In the genomic region with DNA sequence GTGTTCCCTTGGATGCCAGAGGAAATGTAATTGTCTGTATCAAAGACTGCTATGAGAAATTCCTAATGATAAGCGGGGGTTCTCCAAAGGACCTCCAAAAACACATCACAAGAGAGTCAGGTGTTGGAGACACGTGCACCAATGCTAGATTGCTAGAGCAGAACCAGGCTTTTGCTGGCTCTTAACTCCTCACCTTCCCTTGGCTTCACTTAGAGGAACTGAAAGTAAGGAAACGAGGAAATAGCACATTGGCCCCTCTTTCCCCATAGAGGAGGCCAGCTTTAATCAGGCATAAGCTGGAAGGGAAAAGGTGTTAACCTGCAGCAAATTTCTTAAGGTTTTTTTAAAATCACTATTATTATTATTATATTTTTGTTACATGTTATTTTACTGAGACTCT, we compare ENCODE assay signal across 17 cellular contexts. TPM values are rescaled to one million over a fixed set of nuclear protein-coding genes. Genes with fewer than 3 reads are reported as not detected.
DNase-seq lines count a peak whose midpoint lies in the region; ATAC-seq lines count a peak whose summit lies in the region.
"Had no signal": no experiment of that assay in that cellular context is flagged by ENCODE, and none has a peak within 500 bp of the region (broad histone marks: within the 10 kb centered on the region; RNA-seq: fewer than 3 reads in every experiment).

No MANE protein-coding gene starts in this region.

- H3K9me2 ChIP-seq in Karpas-422 (replicated peaks; ENCODE audit: insufficient read depth, low read length): no peaks in the 10 kb centered on the region; the same call in 1 of the 2 replicates

- H3K9me3 ChIP-seq in Karpas-422 (ENCODE audit: low read length): no peaks in the 10 kb centered on the region

- peaks cover 0 to 4% (median 0%) of the 10 kb centered on the region in 7 donors for H3K9me3 Mint-ChIP-seq in naive B cell
- H3K9me3 Mint-ChIP-seq: CD4-positive, CD25-positive, alpha-beta regulatory T cell; GM23338 had no signal

- H3K27ac Mint-ChIP-seq in naive B cell: no peak overlapping the region
- H3K27ac Mint-ChIP-seq: CD4-positive, CD25-positive, alpha-beta regulatory T cell; GM23338 had no signal

- no peak overlapping the region for H2AFZ ChIP-seq in Karpas-422 (ENCODE audit: low read length)
- H2AFZ ChIP-seq: GM23338 had no signal

- H3K4me1 Mint-ChIP-seq in naive B cell: peaks cover 0 to 4% (median 0%) of the 10 kb centered on the region in 3 donors

- H3K4me3 ChIP-seq in Karpas-422 (ENCODE audit: low read length): no peak overlapping the region
- H3K4me3 ChIP-seq: GM23338, K562, SK-N-MC had no signal

- no peaks in the 10 kb centered on the region for H4K20me1 ChIP-seq in Karpas-422 (ENCODE audit: insufficient read depth, low read depth, low read length)

- H3K27me3 ChIP-seq in Karpas-422 (ENCODE audit: low read length): no peaks in the 10 kb centered on the region

- peak; percentile 63 for DNase-seq in Karpas-422
- peak; percentile 76 to 81 for DNase-seq in NOMO-1 (lab: John Stamatoyannopoulos, UW; ENCODE audit: unreplicated experiment in 2 of 2)
- DNase-seq in SKM-1 (lab: John Stamatoyannopoulos, UW; ENCODE audit: unreplicated experiment): peak; percentile 10
- peak; percentile 2 for DNase-seq in naive B cell
- no peak for DNase-seq in activated T-cell treated with anti-CD3 and anti-CD28 coated beads, Interleukin-2, amount 50 U/mL, for 48 hours
- DNase-seq in GF-D8 (lab: John Stamatoyannopoulos, UW): no peak
- DNase-seq in HuH-7.5 (ENCODE audit: low spot score): no peak
- DNase-seq: CD4-positive, CD25-positive, alpha-beta regulatory T cell; DMS53; NCI-H1105 treated with DMSO at 0.1 percent for 48 hours; NCI-H187 treated with DMSO at 0.1 percent for 48 hours; NCI-H69 had no signal

- no peaks in the 10 kb centered on the region for H3K36me3 ChIP-seq in Karpas-422 (ENCODE audit: insufficient read depth, low read length)

- H3K4me1 ChIP-seq in Karpas-422 (ENCODE audit: low read length): peaks cover 6% of the 10 kb centered on the region

- H3K36me3 Mint-ChIP-seq in naive B cell: no peaks in the 10 kb centered on the region
- H3K36me3 Mint-ChIP-seq: CD4-positive, CD25-positive, alpha-beta regulatory T cell had no signal

- peak; percentile 33 to 67 for ATAC-seq in naive B cell (ENCODE audit: low read depth in 2 of 2)
- ATAC-seq: GM23338, K562 had no signal

- no peaks in the 10 kb centered on the region for H3K79me2 ChIP-seq in Karpas-422 (ENCODE audit: low read length)

- H3K27ac ChIP-seq in Karpas-422 (ENCODE audit: low read length): no peak overlapping the region
- H3K27ac ChIP-seq: SK-N-MC had no signal

- peaks cover 0 to 29% (median 0%) of the 10 kb centered on the region in 3 donors for H3K27me3 Mint-ChIP-seq in naive B cell

- H3K4me2 ChIP-seq in Karpas-422 (ENCODE audit: low read depth, low read length, poor library complexity, severe bottlenecking): no peak overlapping the region
- H3K4me2 ChIP-seq: GM23338 had no signal

- H3K4me3 Mint-ChIP-seq in naive B cell: no peak overlapping the region
- H3K4me3 Mint-ChIP-seq: CD4-positive, CD25-positive, alpha-beta regulatory T cell; GM23338 had no signal

- H3K9ac ChIP-seq in Karpas-422 (ENCODE audit: low read length): no peak overlapping the region

RNA-seq across cellular contexts. Expression of gene OTC, which starts 13.5 kb away (rescaled TPM):
- not detected in 2 replicates for total RNA-seq in Karpas-422 (2014; rRNA removed; shearing (Covaris generic); ENCODE audit: low replicate concordance)
- not detected for polyA plus RNA-seq in naive B cell (ENCODE audit: low read depth in 6 of 6)
- total RNA-seq: A673; CD4-positive, CD25-positive, alpha-beta regulatory T cell; GM23338; K562; T-helper 1 cell treated with Interleukin-12 subunit alpha and Interleukin-12 subunit beta and Interleukin-4 antibody, amounts not matched to agents 30 ng/mL and 1 ng/mL, for 36 hours had no signal
- polyA plus RNA-seq: CD4-positive, CD25-positive, alpha-beta regulatory T cell; GM23338; K562 had no signal

RNA-seq across cellular contexts. Expression of gene RPGR, which starts 38.6 kb away (rescaled TPM):
- 11.4 and 23.9 TPM in 2 replicates for total RNA-seq in Karpas-422 (2014; rRNA removed; shearing (Covaris generic); ENCODE audit: low replicate concordance)
- polyA plus RNA-seq in naive B cell (ENCODE audit: low read depth in 6 of 6): 1 to 10 TPM in 5 of 6 donors, under 1 TPM in 1; 0.05 to 8.5 (median 6.8) TPM

Comparison
In these comparisons a context has a peak if more than half of its experiments do, and no peak if none do; other contexts are left out.
1. DNase-seq: peak in Karpas-422 (single experiment), NOMO-1 (2 of 2), SKM-1 (single experiment) and naive B cell (single experiment); none in activated T-cell treated with anti-CD3 and anti-CD28 coated beads, Interleukin-2, amount 50 U/mL, for 48 hours (0 of 2), GF-D8 (single experiment) and HuH-7.5 (single experiment).